In the genomic region with DNA sequence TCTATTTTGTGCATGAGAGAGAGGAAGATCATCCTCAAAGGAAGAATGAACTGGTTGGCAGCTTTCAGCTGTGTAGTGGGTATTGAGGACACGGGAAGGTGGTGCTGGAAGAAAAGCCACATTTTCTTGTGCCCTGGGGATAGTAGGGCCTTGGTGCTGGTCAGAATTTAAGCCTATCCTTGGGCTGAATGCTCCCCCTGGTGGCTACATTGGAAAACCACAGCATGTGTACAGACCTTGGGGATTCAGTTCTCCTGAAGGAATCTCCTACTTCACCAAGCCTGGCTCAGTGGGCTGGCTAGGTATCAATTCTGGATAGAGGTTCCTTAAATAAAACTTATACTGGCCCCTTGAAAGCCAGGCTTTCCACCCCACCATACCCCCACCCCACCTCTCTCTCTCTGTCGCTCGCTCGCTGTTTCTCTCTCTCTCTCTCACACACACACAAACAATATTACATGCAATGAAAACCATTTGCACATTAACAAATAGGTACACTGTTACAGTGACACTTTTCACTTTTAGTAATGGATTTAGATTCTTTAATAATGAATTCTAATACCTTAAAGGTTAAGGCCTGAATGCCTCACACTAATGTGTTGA, we compare ENCODE assay signal across 9 cellular contexts. TPM values are rescaled to one million over a fixed set of nuclear protein-coding genes. Genes with fewer than 3 reads are reported as not detected.
A peak's percentile ranks its signal among the peaks of the same experiment; 100 is the strongest.
DNase-seq lines count a peak whose midpoint lies in the region; ATAC-seq and TF ChIP-seq lines count a peak whose summit lies in the region.
"Had no signal": no experiment of that assay in that cellular context is flagged by ENCODE, and none has a peak within 500 bp of the region (broad histone marks: within the 10 kb centered on the region; RNA-seq: fewer than 3 reads in every experiment).

No MANE protein-coding gene starts in this region.

- no peak for TF ChIP-seq POLR2A in lower leg skin (IDR thresholded peaks at IDR 0.05)

- H3K4me3 Mint-ChIP-seq in activated T-helper 1 cell treated with anti-CD3 and anti-CD28 coated beads, Interleukin-12 subunit alpha, Interleukin-12 subunit beta, Interleukin-2, Interleukin-4 antibody, amounts not matched to agents 30 ng/mL and 10 ng/mL and 1 ng/mL, durations not matched to agents 14 hours and 24 hours and 36 hours: no peak overlapping the region

- H3K27ac ChIP-seq in cardiac muscle cell: no peak overlapping the region

- WGBS in lower leg skin, 2 donors: 65 to 72% methylated on average over 4 of the region's 4 CpGs

- H3K36me3 ChIP-seq in cardiac muscle cell: no peaks in the 10 kb centered on the region

- intact Hi-C loops in activated T-helper 1 cell treated with anti-CD3 and anti-CD28 coated beads, Interleukin-12 subunit alpha, Interleukin-12 subunit beta, Interleukin-2, Interleukin-4 antibody, amounts not matched to agents 30 ng/mL and 10 ng/mL and 1 ng/mL, durations not matched to agents 14 hours and 24 hours and 36 hours (cut with micrococcal nuclease): loop anchor here (1.0 to 5.0 kb wide), 2 partner anchors 257 to 426 kb away; a partner anchor contains a TSS
- intact Hi-C loops in sciatic nerve (cut with DNase I) (no loop called here), lower leg skin (cut with DNase I; ENCODE audit: low total_unique reads) (no loop called here)

- H3K36me3 Mint-ChIP-seq in activated T-helper 1 cell treated with anti-CD3 and anti-CD28 coated beads, Interleukin-12 subunit alpha, Interleukin-12 subunit beta, Interleukin-2, Interleukin-4 antibody, amounts not matched to agents 30 ng/mL and 10 ng/mL and 1 ng/mL, durations not matched to agents 14 hours and 24 hours and 36 hours (ENCODE audit: low read depth): no peaks in the 10 kb centered on the region

- no peaks in the 10 kb centered on the region for H3K4me1 ChIP-seq in cardiac muscle cell (ENCODE audit: low read depth)

- H3K9me3 ChIP-seq in cardiac muscle cell (ENCODE audit: low read depth): no peaks in the 10 kb centered on the region

- no peaks in the 10 kb centered on the region for H3K27me3 Mint-ChIP-seq in activated T-helper 1 cell treated with anti-CD3 and anti-CD28 coated beads, Interleukin-12 subunit alpha, Interleukin-12 subunit beta, Interleukin-2, Interleukin-4 antibody, amounts not matched to agents 30 ng/mL and 10 ng/mL and 1 ng/mL, durations not matched to agents 14 hours and 24 hours and 36 hours (ENCODE audit: insufficient read depth)

- peak; percentile 75 for TF ChIP-seq CTCF in cardiac muscle cell (IDR thresholded peaks at IDR 0.05; ENCODE audit: low read depth, low read length)
- TF ChIP-seq CTCF in lower leg skin (IDR thresholded peaks at IDR 0.05): no peak

- no peaks in the 10 kb centered on the region for H3K9me3 Mint-ChIP-seq in activated T-helper 1 cell treated with anti-CD3 and anti-CD28 coated beads, Interleukin-12 subunit alpha, Interleukin-12 subunit beta, Interleukin-2, Interleukin-4 antibody, amounts not matched to agents 30 ng/mL and 10 ng/mL and 1 ng/mL, durations not matched to agents 14 hours and 24 hours and 36 hours

- no peaks in the 10 kb centered on the region for H3K4me1 Mint-ChIP-seq in activated T-helper 1 cell treated with anti-CD3 and anti-CD28 coated beads, Interleukin-12 subunit alpha, Interleukin-12 subunit beta, Interleukin-2, Interleukin-4 antibody, amounts not matched to agents 30 ng/mL and 10 ng/mL and 1 ng/mL, durations not matched to agents 14 hours and 24 hours and 36 hours (ENCODE audit: low read depth)

- peak; percentile 96 for ATAC-seq in GM18867 (IDR thresholded peaks at IDR 0.05; ENCODE audit: unreplicated experiment)
- ATAC-seq in HG03025 (IDR thresholded peaks at IDR 0.05; ENCODE audit: low FRiP score, unreplicated experiment): peak; percentile 89
- ATAC-seq in sciatic nerve: peak; percentile 44

- H3K27ac Mint-ChIP-seq in activated T-helper 1 cell treated with anti-CD3 and anti-CD28 coated beads, Interleukin-12 subunit alpha, Interleukin-12 subunit beta, Interleukin-2, Interleukin-4 antibody, amounts not matched to agents 30 ng/mL and 10 ng/mL and 1 ng/mL, durations not matched to agents 14 hours and 24 hours and 36 hours: no peak overlapping the region

- H3K27me3 ChIP-seq in cardiac muscle cell: no peaks in the 10 kb centered on the region

- H3K4me3 ChIP-seq in cardiac muscle cell: no peak overlapping the region
- no peak overlapping the region for H3K4me3 ChIP-seq in lower leg skin (ENCODE audit: low read depth, poor library complexity, severe bottlenecking)

- DNase-seq in COLO668 (lab: John Stamatoyannopoulos, UW; ENCODE audit: unreplicated experiment) (peak; percentile 32), NCI-H226 (peak; percentile 47), cardiac muscle cell (ENCODE audit: low read depth in 1 of 2, low spot score in 1 of 2) (peak; percentile 78 to 81), sciatic nerve (ENCODE audit: low spot score) (no peak), lower leg skin (ENCODE audit: low spot score in 2 of 2) (no peak)
- peak; percentile 2 for DNase-seq in activated T-helper 1 cell treated with anti-CD3 and anti-CD28 coated beads, Interleukin-12 subunit alpha, Interleukin-12 subunit beta, Interleukin-2, Interleukin-4 antibody, amounts not matched to agents 30 ng/mL and 10 ng/mL and 1 ng/mL, durations not matched to agents 14 hours and 24 hours and 36 hours (ENCODE audit: low spot score)

RNA-seq across cellular contexts. Expression of a gene that starts 2.8 kb away (rescaled TPM):
- not detected in 2 replicates for total RNA-seq in activated T-helper 1 cell treated with anti-CD3 and anti-CD28 coated beads, Interleukin-12 subunit alpha, Interleukin-12 subunit beta, Interleukin-2, Interleukin-4 antibody, amounts not matched to agents 30 ng/mL and 10 ng/mL and 1 ng/mL, durations not matched to agents 14 hours and 24 hours and 36 hours
- total RNA-seq in cardiac muscle cell (not detected in 2 replicates), sciatic nerve (not detected), lower leg skin (not detected)
- polyA plus RNA-seq in cardiac muscle cell: not detected in 2 replicates
- total RNA-seq: T-helper 2 cell treated with Interferon-gamma antibody and Interleukin-4, amounts not matched to agents 100 ng/mL and 5 ng/mL, for 36 hours had no signal

RNA-seq across cellular contexts. Expression of a gene that starts 29.5 kb away (rescaled TPM):
- total RNA-seq in activated T-helper 1 cell treated with anti-CD3 and anti-CD28 coated beads, Interleukin-12 subunit alpha, Interleukin-12 subunit beta, Interleukin-2, Interleukin-4 antibody, amounts not matched to agents 30 ng/mL and 10 ng/mL and 1 ng/mL, durations not matched to agents 14 hours and 24 hours and 36 hours: not detected in 2 replicates
- total RNA-seq in cardiac muscle cell: not detected in 2 replicates
- 0.39 TPM in 1 of 2 replicates, not detected in the other for polyA plus RNA-seq in cardiac muscle cell
- not detected for total RNA-seq in sciatic nerve
- total RNA-seq in lower leg skin: not detected
- total RNA-seq: T-helper 2 cell treated with Interferon-gamma antibody and Interleukin-4, amounts not matched to agents 100 ng/mL and 5 ng/mL, for 36 hours had no signal

RNA-seq across cellular contexts. Expression of a gene that starts 37.5 kb away (rescaled TPM):
- total RNA-seq in activated T-helper 1 cell treated with anti-CD3 and anti-CD28 coated beads, Interleukin-12 subunit alpha, Interleukin-12 subunit beta, Interleukin-2, Interleukin-4 antibody, amounts not matched to agents 30 ng/mL and 10 ng/mL and 1 ng/mL, durations not matched to agents 14 hours and 24 hours and 36 hours: not detected in 2 replicates
- total RNA-seq in cardiac muscle cell: 1.4 and 3.6 TPM in 2 replicates
- polyA plus RNA-seq in cardiac muscle cell: 0.25 and 1.1 TPM in 2 replicates
- total RNA-seq in sciatic nerve: 1.4 TPM
- not detected for total RNA-seq in lower leg skin
- total RNA-seq: T-helper 2 cell treated with Interferon-gamma antibody and Interleukin-4, amounts not matched to agents 100 ng/mL and 5 ng/mL, for 36 hours had no signal

RNA-seq across cellular contexts. Expression of a gene that starts 41.1 kb away (rescaled TPM):
- total RNA-seq in activated T-helper 1 cell treated with anti-CD3 and anti-CD28 coated beads, Interleukin-12 subunit alpha, Interleukin-12 subunit beta, Interleukin-2, Interleukin-4 antibody, amounts not matched to agents 30 ng/mL and 10 ng/mL and 1 ng/mL, durations not matched to agents 14 hours and 24 hours and 36 hours: not detected in 2 replicates
- not detected in 2 replicates for total RNA-seq in cardiac muscle cell
- not detected in 2 replicates for polyA plus RNA-seq in cardiac muscle cell
- not detected for total RNA-seq in sciatic nerve
- total RNA-seq in lower leg skin: not detected
- total RNA-seq: T-helper 2 cell treated with Interferon-gamma antibody and Interleukin-4, amounts not matched to agents 100 ng/mL and 5 ng/mL, for 36 hours had no signal

RNA-seq across cellular contexts. Expression of a gene that starts 56.7 kb away (rescaled TPM):
- total RNA-seq in activated T-helper 1 cell treated with anti-CD3 and anti-CD28 coated beads, Interleukin-12 subunit alpha, Interleukin-12 subunit beta, Interleukin-2, Interleukin-4 antibody, amounts not matched to agents 30 ng/mL and 10 ng/mL and 1 ng/mL, durations not matched to agents 14 hours and 24 hours and 36 hours: not detected in 2 replicates
- total RNA-seq in cardiac muscle cell: 1.6 TPM in 1 of 2 replicates, not detected in the other
- not detected in 2 replicates for polyA plus RNA-seq in cardiac muscle cell
- total RNA-seq in sciatic nerve: 0.40 TPM
- total RNA-seq in lower leg skin: not detected
- total RNA-seq: T-helper 2 cell treated with Interferon-gamma antibody and Interleukin-4, amounts not matched to agents 100 ng/mL and 5 ng/mL, for 36 hours had no signal

Comparison
In these comparisons a context has a peak if more than half of its experiments do, and no peak if none do; other contexts are left out.
1. DNase-seq: peak in COLO668 (single experiment), NCI-H226 (single experiment), activated T-helper 1 cell treated with anti-CD3 and anti-CD28 coated beads, Interleukin-12 subunit alpha, Interleukin-12 subunit beta, Interleukin-2, Interleukin-4 antibody, amounts not matched to agents 30 ng/mL and 10 ng/mL and 1 ng/mL, durations not matched to agents 14 hours and 24 hours and 36 hours (single experiment) and cardiac muscle cell (2 of 2); none in sciatic nerve (single experiment) and lower leg skin (0 of 2).
2. ATAC-seq: peak in every context shown above with its lines; median percentile 96 in GM18867; 89 in HG03025; 44 in sciatic nerve.